In genomic region chr1:155051342-155051776, GRCh38 we compare ENCODE assay signal across 2 cellular contexts.
TF ChIP-seq lines count a peak whose summit lies in the region.

No MANE protein-coding gene starts in this region.

TF ChIP-seq in GM12878, 131 proteins besides CTCF, POLR2A, EP300 and RAD21:
- TF ChIP-seq SMAD5 (IDR thresholded peaks at IDR 0.05; ENCODE audit: low read depth): no peak
- TF ChIP-seq FOXM1 (IDR thresholded peaks at IDR 0.05; ENCODE audit: low read depth, low read length): no peak
- TF ChIP-seq NR2C1 (IDR thresholded peaks at IDR 0.05): no peak
- no peak for TF ChIP-seq NFIC (IDR thresholded peaks at IDR 0.05; ENCODE audit: low read depth, low read length)
- TF ChIP-seq CBX5 (IDR thresholded peaks at IDR 0.05; ENCODE audit: low read depth): no peak
- peak; percentile 23 for TF ChIP-seq RELA (IDR thresholded peaks at IDR 0.05; ENCODE audit: borderline replicate concordance, partially characterized antibody)

TF ChIP-seq in liver, 16 proteins besides CTCF, POLR2A, EP300 and RAD21:
- TF ChIP-seq TAF1 (conservative IDR thresholded peaks at IDR 0.05) (no peak), FOXA2 (IDR thresholded peaks at IDR 0.05) (no peak), NR2F2 (IDR thresholded peaks at IDR 0.05) (no peak), YY1 (IDR thresholded peaks at IDR 0.05) (no peak), EGR1 (IDR thresholded peaks at IDR 0.05; ENCODE audit: low read depth in 2 of 2) (no peak), GABPA (IDR thresholded peaks at IDR 0.05 in 1 of 2, conservative IDR thresholded peaks at IDR 0.05 in 1 of 2) (no peak), REST (IDR thresholded peaks at IDR 0.05) (no peak), SP1 (IDR thresholded peaks at IDR 0.05) (no peak), ATF3 (IDR thresholded peaks at IDR 0.05) (no peak), JUND (IDR thresholded peaks at IDR 0.05) (no peak), HNF4A (conservative IDR thresholded peaks at IDR 0.05) (no peak), ZBTB33 (IDR thresholded peaks at IDR 0.05) (no peak), MAX (IDR thresholded peaks at IDR 0.05) (no peak), RXRA (IDR thresholded peaks at IDR 0.05) (no peak), HNF4G (IDR thresholded peaks at IDR 0.05) (no peak), FOXA1 (IDR thresholded peaks at IDR 0.05) (no peak)
